In the genomic region with DNA sequence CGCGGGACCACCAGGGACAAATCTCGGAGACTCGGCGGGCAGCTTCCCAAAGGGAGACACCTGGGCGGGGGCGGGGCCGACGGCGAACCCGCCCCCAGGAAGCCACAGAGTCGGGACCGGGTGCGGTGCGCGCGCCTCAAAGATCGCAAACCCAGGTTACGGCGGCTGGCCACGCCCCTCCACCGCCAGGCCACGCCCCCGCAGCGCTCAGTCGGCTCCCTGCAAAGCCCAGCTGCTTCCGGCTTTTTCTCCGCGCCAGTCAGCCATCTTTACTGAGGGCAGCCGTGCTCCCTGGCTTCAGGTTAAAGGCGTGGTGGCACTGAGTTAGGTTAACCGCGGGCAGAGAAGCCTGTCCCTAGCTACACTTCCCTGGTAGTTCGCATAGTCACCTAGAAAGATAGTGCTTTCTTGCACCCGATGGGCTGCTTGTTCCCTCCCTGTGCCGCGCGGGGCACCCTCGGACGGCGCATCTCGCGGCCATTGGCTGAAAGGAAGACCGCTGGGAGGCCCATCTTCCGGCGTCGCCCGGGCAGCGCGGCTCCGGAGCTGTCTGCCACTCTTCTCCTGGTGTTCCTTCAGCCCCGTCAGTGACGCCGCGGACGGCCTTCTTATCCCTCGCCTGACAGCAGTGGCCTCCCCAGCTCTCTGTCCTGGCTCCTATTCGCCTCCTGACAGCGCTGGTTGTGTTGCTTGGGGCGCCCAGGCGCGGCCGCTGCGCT, we compare ENCODE assay signal across 8 cellular contexts. TPM values are rescaled to one million over a fixed set of nuclear protein-coding genes. Genes with fewer than 3 reads are reported as not detected.
DNase-seq lines count a peak whose midpoint lies in the region; ATAC-seq and TF ChIP-seq lines count a peak whose summit lies in the region.

A gene with protein sequence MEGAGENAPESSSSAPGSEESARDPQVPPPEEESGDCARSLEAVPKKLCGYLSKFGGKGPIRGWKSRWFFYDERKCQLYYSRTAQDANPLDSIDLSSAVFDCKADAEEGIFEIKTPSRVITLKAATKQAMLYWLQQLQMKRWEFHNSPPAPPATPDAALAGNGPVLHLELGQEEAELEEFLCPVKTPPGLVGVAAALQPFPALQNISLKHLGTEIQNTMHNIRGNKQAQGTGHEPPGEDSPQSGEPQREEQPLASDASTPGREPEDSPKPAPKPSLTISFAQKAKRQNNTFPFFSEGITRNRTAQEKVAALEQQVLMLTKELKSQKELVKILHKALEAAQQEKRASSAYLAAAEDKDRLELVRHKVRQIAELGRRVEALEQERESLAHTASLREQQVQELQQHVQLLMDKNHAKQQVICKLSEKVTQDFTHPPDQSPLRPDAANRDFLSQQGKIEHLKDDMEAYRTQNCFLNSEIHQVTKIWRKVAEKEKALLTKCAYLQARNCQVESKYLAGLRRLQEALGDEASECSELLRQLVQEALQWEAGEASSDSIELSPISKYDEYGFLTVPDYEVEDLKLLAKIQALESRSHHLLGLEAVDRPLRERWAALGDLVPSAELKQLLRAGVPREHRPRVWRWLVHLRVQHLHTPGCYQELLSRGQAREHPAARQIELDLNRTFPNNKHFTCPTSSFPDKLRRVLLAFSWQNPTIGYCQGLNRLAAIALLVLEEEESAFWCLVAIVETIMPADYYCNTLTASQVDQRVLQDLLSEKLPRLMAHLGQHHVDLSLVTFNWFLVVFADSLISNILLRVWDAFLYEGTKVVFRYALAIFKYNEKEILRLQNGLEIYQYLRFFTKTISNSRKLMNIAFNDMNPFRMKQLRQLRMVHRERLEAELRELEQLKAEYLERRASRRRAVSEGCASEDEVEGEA (minus strand): TSS at position 72 of the 719 bp plus-strand sequence. CDS start 108 bp downstream, outside the sequence.

- H4K20me1 ChIP-seq in fibroblast of lung (ENCODE audit: control insufficient read depth, extremely low read depth, insufficient read depth, low read length), result no peaks in the 10 kb centered on the region

- peak; percentile 93 for ATAC-seq in activated T-helper 17 cell treated with anti-CD3 and anti-CD28 coated beads, Interleukin-2, amount 50 U/mL, for 72 hours (replicated peaks)
- ATAC-seq in naive thymus-derived CD4-positive, alpha-beta T cell, result peak; percentile 96
- ATAC-seq in stimulated activated memory B cell treated with anti-CD40 and anti-IgM and Interleukin-4, amounts not matched to agents 10 μg/mL and 1 μg/mL and 100 μg/mL, for 72 hours, result peak; percentile 94

- peak within 1 kb of the TSS; percentile 96 for H3K4me2 ChIP-seq in fibroblast of lung (ENCODE audit: extremely low read depth, insufficient read depth, low read length)

- peak within 1 kb of the TSS; percentile 92 for H3K27ac ChIP-seq in fibroblast of lung (ENCODE audit: insufficient read depth, low read length)
- H3K27ac ChIP-seq in naive thymus-derived CD4-positive, alpha-beta T cell (ENCODE audit: low read depth, low read length), result peak within 1 kb of the TSS; percentile 78

- no peaks in the 10 kb centered on the region for H3K27me3 Mint-ChIP-seq in activated T-helper 17 cell treated with anti-CD3 and anti-CD28 coated beads, Interleukin-2, amount 50 U/mL, for 72 hours
- peaks cover 0 to 13% (median 0%) of the 10 kb centered on the region in 5 donors for H3K27me3 Mint-ChIP-seq in naive thymus-derived CD4-positive, alpha-beta T cell
- no peaks in the 10 kb centered on the region for H3K27me3 Mint-ChIP-seq in stimulated activated memory B cell treated with anti-CD40 and anti-IgM and Interleukin-4, amounts not matched to agents 10 μg/mL and 1 μg/mL and 100 μg/mL, for 72 hours

- no peaks in the 10 kb centered on the region for H3K27me3 ChIP-seq in fibroblast of lung (ENCODE audit: control insufficient read depth, insufficient read depth, low read length)
- no peaks in the 10 kb centered on the region for H3K27me3 ChIP-seq in naive thymus-derived CD4-positive, alpha-beta T cell (ENCODE audit: control insufficient read depth in 2 of 2, insufficient read depth in 2 of 2, low read length in 2 of 2)

- peaks cover 3% of the 10 kb centered on the region for H3K36me3 ChIP-seq in fibroblast of lung (ENCODE audit: control insufficient read depth, insufficient read depth, low read length)
- peaks cover 0 to 8% (median 0%) of the 10 kb centered on the region in 3 experiments for H3K36me3 ChIP-seq in naive thymus-derived CD4-positive, alpha-beta T cell (ENCODE audit: control insufficient read depth in 2 of 3, insufficient read depth in 3 of 3, low read length in 3 of 3)

- peak within 1 kb of the TSS; percentile 98 for H2AFZ ChIP-seq in fibroblast of lung (ENCODE audit: low read length)

- peak within 1 kb of the TSS; percentile 89 for H3K27ac Mint-ChIP-seq in activated T-helper 17 cell treated with anti-CD3 and anti-CD28 coated beads, Interleukin-2, amount 50 U/mL, for 72 hours
- peak within 1 kb of the TSS; percentile 90 to 99 (median 97) for H3K27ac Mint-ChIP-seq in naive thymus-derived CD4-positive, alpha-beta T cell
- peak within 1 kb of the TSS; percentile 97 for H3K27ac Mint-ChIP-seq in stimulated activated memory B cell treated with anti-CD40 and anti-IgM and Interleukin-4, amounts not matched to agents 10 μg/mL and 1 μg/mL and 100 μg/mL, for 72 hours

- H3K9ac ChIP-seq in fibroblast of lung (ENCODE audit: insufficient read depth, low read length), result peak within 1 kb of the TSS; percentile 94

- POLR2A ChIA-PET in naive thymus-derived CD4-positive, alpha-beta T cell (lab: Charles Lee), result interaction anchor here (0.5 to 5.1 kb wide), 41 partner anchors 10 to 1805 kb away, joined by 3 to 70 read pairs (median 4); a partner anchor contains a TSS

- peaks cover 28% of the 10 kb centered on the region for H3K79me2 ChIP-seq in fibroblast of lung (ENCODE audit: control insufficient read depth, insufficient read depth, low read length)

- no peaks in the 10 kb centered on the region for H3K9me3 ChIP-seq in fibroblast of lung (ENCODE audit: control insufficient read depth, insufficient read depth, low read depth, low read length)
- H3K9me3 ChIP-seq in naive thymus-derived CD4-positive, alpha-beta T cell (ENCODE audit: control insufficient read depth in 2 of 3, low read length in 3 of 3), result no peaks in the 10 kb centered on the region

- peaks cover 19% of the 10 kb centered on the region for H3K4me1 ChIP-seq in fibroblast of lung (ENCODE audit: control insufficient read depth, extremely low read depth, insufficient read depth, low read length)
- peaks cover 11 to 23% of the 10 kb centered on the region in 2 donors for H3K4me1 ChIP-seq in naive thymus-derived CD4-positive, alpha-beta T cell (ENCODE audit: control insufficient read depth in 2 of 2, insufficient read depth in 2 of 2, low read length in 2 of 2)

- peaks cover 16% of the 10 kb centered on the region for H3K4me1 Mint-ChIP-seq in activated T-helper 17 cell treated with anti-CD3 and anti-CD28 coated beads, Interleukin-2, amount 50 U/mL, for 72 hours
- H3K4me1 Mint-ChIP-seq in naive thymus-derived CD4-positive, alpha-beta T cell, result peaks cover 24 to 45% (median 32%) of the 10 kb centered on the region in 7 donors
- peaks cover 16% of the 10 kb centered on the region for H3K4me1 Mint-ChIP-seq in stimulated activated memory B cell treated with anti-CD40 and anti-IgM and Interleukin-4, amounts not matched to agents 10 μg/mL and 1 μg/mL and 100 μg/mL, for 72 hours

- H3K36me3 Mint-ChIP-seq in activated T-helper 17 cell treated with anti-CD3 and anti-CD28 coated beads, Interleukin-2, amount 50 U/mL, for 72 hours (ENCODE audit: low read depth), result no peaks in the 10 kb centered on the region
- peaks cover 0 to 4% (median 2%) of the 10 kb centered on the region in 5 donors for H3K36me3 Mint-ChIP-seq in naive thymus-derived CD4-positive, alpha-beta T cell
- H3K36me3 Mint-ChIP-seq in stimulated activated memory B cell treated with anti-CD40 and anti-IgM and Interleukin-4, amounts not matched to agents 10 μg/mL and 1 μg/mL and 100 μg/mL, for 72 hours, result no peaks in the 10 kb centered on the region

- CTCF ChIA-PET in naive thymus-derived CD4-positive, alpha-beta T cell (lab: Charles Lee), result interaction anchor here (0.5 to 2.1 kb wide), 14 partner anchors 9 to 333 kb away, joined by 3 to 15 read pairs (median 3); a partner anchor contains a TSS

- intact Hi-C loops in naive thymus-derived CD4-positive, alpha-beta T cell (cut with micrococcal nuclease), result loop anchor here (1.0 to 10.0 kb wide), 24 partner anchors 8 to 1601 kb away; a partner anchor contains a TSS

- no peaks in the 10 kb centered on the region for H3K9me3 Mint-ChIP-seq in activated T-helper 17 cell treated with anti-CD3 and anti-CD28 coated beads, Interleukin-2, amount 50 U/mL, for 72 hours
- H3K9me3 Mint-ChIP-seq in naive thymus-derived CD4-positive, alpha-beta T cell, result peaks cover 0 to 2% (median 0%) of the 10 kb centered on the region in 11 donors
- no peaks in the 10 kb centered on the region for H3K9me3 Mint-ChIP-seq in stimulated activated memory B cell treated with anti-CD40 and anti-IgM and Interleukin-4, amounts not matched to agents 10 μg/mL and 1 μg/mL and 100 μg/mL, for 72 hours

- H3K4me3 Mint-ChIP-seq in activated T-helper 17 cell treated with anti-CD3 and anti-CD28 coated beads, Interleukin-2, amount 50 U/mL, for 72 hours, result peak within 1 kb of the TSS; percentile 93
- H3K4me3 Mint-ChIP-seq in naive thymus-derived CD4-positive, alpha-beta T cell, result peak within 1 kb of the TSS; percentile 96 to 99 (median 97)
- peak within 1 kb of the TSS; percentile 97 for H3K4me3 Mint-ChIP-seq in stimulated activated memory B cell treated with anti-CD40 and anti-IgM and Interleukin-4, amounts not matched to agents 10 μg/mL and 1 μg/mL and 100 μg/mL, for 72 hours

- TF ChIP-seq CTCF in fibroblast of lung (conservative IDR thresholded peaks at IDR 0.05 in 1 of 2, IDR thresholded peaks at IDR 0.05 in 1 of 2; ENCODE audit: low read depth in 1 of 2, low read length in 2 of 2), result peak; percentile 24 to 30

- DNase-seq in ELF-1 (ENCODE audit: low read depth, low spot score), result peak; percentile 98
- peak; percentile 70 for DNase-seq in GOT3 (lab: John Stamatoyannopoulos, UW)
- DNase-seq in LHCN-M2 (ENCODE audit: low read depth), result peak; percentile 92
- peak; percentile 96 for DNase-seq in RKO (ENCODE audit: low spot score)
- DNase-seq in fibroblast of lung (ENCODE audit: low read depth in 2 of 2), result peak; percentile 86 to 94
- DNase-seq in naive thymus-derived CD4-positive, alpha-beta T cell, result peak; percentile 96 to 98 (median 98)

- peak within 1 kb of the TSS; percentile 74 to 92 (median 82) for H3K4me3 ChIP-seq in fibroblast of lung (replicated peaks in 1 of 4; ENCODE audit: control extremely low read depth in 1 of 4, insufficient read depth in 1 of 4, low read depth in 3 of 4, low read length in 4 of 4)
- peak within 1 kb of the TSS; percentile 80 for H3K4me3 ChIP-seq in naive thymus-derived CD4-positive, alpha-beta T cell (ENCODE audit: low read length)

RNA-seq across cellular contexts. Expression of the gene that starts here (rescaled TPM):
- total RNA-seq in LHCN-M2 (2014; rRNA removed) (19.9 and 22.2 TPM in 2 replicates), fibroblast of lung (8.2 and 24.9 TPM in 2 replicates)
- polyA plus RNA-seq in LHCN-M2 (2012), result 50.9 TPM
- total RNA-seq in activated T-helper 17 cell treated with anti-CD3 and anti-CD28 coated beads, Interleukin-2, amount 50 U/mL, for 72 hours, result 1 to 10 TPM; 5.6 to 6.4 TPM
- polyA plus RNA-seq in fibroblast of lung, result 7.5 and 10.3 TPM in 2 replicates
- polyA plus RNA-seq in fibroblast of lung (2012), result 12.0 and 17.0 TPM in 2 replicates
- polyA minus RNA-seq in fibroblast of lung (ENCODE audit: low replicate concordance), result 18.5 and 23.9 TPM in 2 replicates
- total RNA-seq in naive thymus-derived CD4-positive, alpha-beta T cell, result 10 to 100 TPM in 1 of 5 experiments, 1 to 10 TPM in 4; 4.9 to 16.6 (median 8.8) TPM
- 1 to 10 TPM; 3.3 to 8.8 TPM for polyA plus RNA-seq in naive thymus-derived CD4-positive, alpha-beta T cell

Comparison
In these comparisons a context has a peak if more than half of its experiments do, and no peak if none do; other contexts are left out.
1. Peak in every context shown above with its lines: DNase-seq, ATAC-seq, H3K4me3 ChIP-seq and H3K27ac ChIP-seq.